In the genomic region with DNA sequence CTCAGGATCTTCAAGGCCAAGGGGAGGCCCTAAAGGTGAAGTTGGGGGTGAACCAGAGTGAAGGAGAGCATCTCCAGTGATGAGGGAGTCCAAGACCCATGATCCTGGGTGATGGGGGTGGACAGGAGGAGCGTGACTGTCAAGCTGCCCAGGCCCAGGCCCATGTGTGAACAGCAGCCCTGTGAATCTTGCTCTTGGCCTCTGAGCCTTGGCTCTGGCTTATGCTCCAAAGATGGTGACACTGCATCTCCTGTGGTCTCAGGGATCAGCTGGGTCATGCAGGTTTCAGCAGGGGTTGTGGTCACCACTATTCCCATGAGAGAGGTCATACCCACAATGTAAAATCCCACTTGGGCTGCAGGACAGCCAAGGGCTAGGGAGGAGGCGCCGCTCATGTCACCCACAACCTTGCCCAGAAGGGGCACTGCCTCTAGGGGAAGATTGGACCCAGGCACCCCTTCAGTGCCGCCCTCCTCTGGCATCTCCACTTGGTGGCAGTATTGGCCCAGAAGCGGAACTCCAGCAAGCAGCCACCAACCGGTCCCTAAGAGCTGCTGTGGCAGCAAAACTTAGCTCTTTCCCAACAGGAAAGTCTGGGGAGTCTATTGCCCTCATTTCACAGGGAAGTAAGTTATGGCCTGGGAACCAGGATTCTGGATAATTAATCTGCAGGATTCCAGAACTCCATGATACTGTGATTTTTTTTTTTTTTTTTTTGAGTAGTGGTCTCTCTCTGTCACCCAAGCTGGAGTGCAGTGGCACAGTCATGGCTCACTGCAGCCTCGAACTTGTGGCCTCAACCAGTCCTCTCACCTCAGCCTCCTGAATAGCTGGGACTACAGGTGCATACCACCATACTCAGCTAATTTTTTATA, we compare ENCODE assay signal across 9 cellular contexts. TPM values are rescaled to one million over a fixed set of nuclear protein-coding genes. Genes with fewer than 3 reads are reported as not detected.
A peak's percentile ranks its signal among the peaks of the same experiment; 100 is the strongest.
DNase-seq lines count a peak whose midpoint lies in the region; ATAC-seq, FAIRE-seq and TF ChIP-seq lines count a peak whose summit lies in the region.
"Had no signal": no experiment of that assay in that cellular context is flagged by ENCODE, and none has a peak within 500 bp of the region (broad histone marks: within the 10 kb centered on the region; RNA-seq: fewer than 3 reads in every experiment).

No MANE protein-coding gene starts in this region.

- ATAC-seq in HG03045 (IDR thresholded peaks at IDR 0.05; ENCODE audit: unreplicated experiment): peak; percentile 69
- peak; percentile 79 to 88 for ATAC-seq in activated CD4-positive, CD25-positive, alpha-beta regulatory T cell treated with anti-CD3 and anti-CD28 coated beads, Interleukin-2, amount 50 U/mL, for 24 hours
- peak; percentile 94 for ATAC-seq in HepG2

- H3K79me2 ChIP-seq in HepG2 (ENCODE audit: insufficient read depth, low read length): no peaks in the 10 kb centered on the region

- H3K4me1 ChIP-seq in A673 (ENCODE audit: insufficient read depth, low read length, poor library complexity, severe bottlenecking) (no peaks in the 10 kb centered on the region), HepG2 (ENCODE audit: insufficient read depth, low read length) (no peaks in the 10 kb centered on the region)

- peak; percentile 87 for TF ChIP-seq CTCF in A673 (conservative IDR thresholded peaks at IDR 0.05; ENCODE audit: low read depth, low read length)
- TF ChIP-seq CTCF in choroid plexus epithelial cell (conservative IDR thresholded peaks at IDR 0.05; ENCODE audit: low read depth, low read length): peak; percentile 83
- peak; percentile 81 for TF ChIP-seq CTCF in HepG2 (CRISPR knock-in tag; IDR thresholded peaks at IDR 0.05)

- CTCF ChIA-PET in A673 (lab: Charles Lee) (interaction anchor here (0.5 to 1.6 kb wide), 11 partner anchors 46 to 693 kb away, joined by 3 to 13 read pairs (median 5); partner anchors contain the start of genes ARF1 and IBA57), HepG2 (lab: Yijun Ruan, JAX; ENCODE audit: low intra/inter-chr PET ratio, low total read pairs) (no interaction called here)

- TF ChIP-seq RAD21 in HepG2 (CRISPR knock-in tag; IDR thresholded peaks at IDR 0.05): peak; percentile 87

- no peak overlapping the region for H3K4me2 ChIP-seq in HepG2 (ENCODE audit: low read depth, low read length)

- DNase-seq in A673 (ENCODE audit: low spot score) (peak; percentile 83), GM18507 (ENCODE audit: extremely low spot score, insufficient read length, low read depth) (peak; percentile 68), NCI-H2196 (lab: John Stamatoyannopoulos, UW; ENCODE audit: unreplicated experiment) (peak; percentile 81), choroid plexus epithelial cell (ENCODE audit: low read depth) (peak; percentile 71), HepG2 (ENCODE audit: low spot score) (peak; percentile 65)
- DNase-seq in stimulated activated CD8-positive, alpha-beta memory T cell treated with anti-CD3 and anti-CD28 coated beads, Interleukin-12 subunit alpha, Interleukin-12 subunit beta, amount 100 ng/mL, for 24 hours (ENCODE audit: extremely low read depth): peak; percentile 31

- H3K27me3 ChIP-seq in A673 (replicated peaks; ENCODE audit: insufficient read depth, low read depth, low read length, poor library complexity) (peaks cover 42% of the 10 kb centered on the region), HepG2 (ENCODE audit: control insufficient read depth in 1 of 2, insufficient read depth in 2 of 2, low read length in 2 of 2) (peaks cover 4 to 18% of the 10 kb centered on the region in 2 experiments; a peak in 4 of 5 replicates)

- H3K4me3 ChIP-seq in A673 (ENCODE audit: low read depth, low read length, poor library complexity, severe bottlenecking) (no peak overlapping the region), choroid plexus epithelial cell (ENCODE audit: low read depth, low read length) (no peak overlapping the region), HepG2 (replicated peaks in 1 of 3; ENCODE audit: insufficient read depth in 1 of 3, low read depth in 2 of 3, low read length in 3 of 3) (no peak overlapping the region)
- H3K4me3 ChIP-seq: thoracic aorta had no signal

- no peak overlapping the region for H3K27ac ChIP-seq in A673 (ENCODE audit: low read depth, low read length, poor library complexity, severe bottlenecking)
- H3K27ac ChIP-seq in HepG2 (ENCODE audit: extremely low read length, insufficient read depth, low read length): no peak overlapping the region
- H3K27ac ChIP-seq: thoracic aorta had no signal

- no peak overlapping the region for H3K9ac ChIP-seq in HepG2 (ENCODE audit: insufficient read depth, low read depth, low read length)

- H2AFZ ChIP-seq in HepG2 (ENCODE audit: low read length): no peak overlapping the region

- H3K9me3 ChIP-seq in A673 (ENCODE audit: low read depth, low read length, poor library complexity, severe bottlenecking) (peaks cover 10% of the 10 kb centered on the region), HepG2 (ENCODE audit: low read length) (0 out of 2 replicates have a peak, but pooled peaks cover 7% of the 10 kb centered on the region)

- no peaks in the 10 kb centered on the region for H4K20me1 ChIP-seq in HepG2 (ENCODE audit: insufficient read depth, low read length)

- in situ Hi-C loops in HepG2 (cut with HindIII; ENCODE audit: extremely low pct_ligation_motif_present, low pct_unique_long_range_greater_than_20kb): loop anchor here (10.0 kb wide), 1 partner anchor 196 kb away; no protein-coding TSS in a partner anchor

- intact Hi-C loops in A673 (cut with micrococcal nuclease; ENCODE audit: unreplicated experiment): loop anchor here (1.0 kb wide), 1 partner anchor 516 kb away; no protein-coding TSS in a partner anchor
- intact Hi-C loops in HepG2 (cut with micrococcal nuclease; ENCODE audit: unreplicated experiment): loop anchor here (1.0 to 5.0 kb wide), 2 partner anchors 75 to 518 kb away; no protein-coding TSS in a partner anchor

- FAIRE-seq in GM18507 (lab: Jason Lieb, UNC): peak; percentile 80
- FAIRE-seq in HepG2 (lab: Jason Lieb, UNC): no peak

- H3K36me3 ChIP-seq in A673 (ENCODE audit: insufficient read depth, low read length, poor library complexity, severe bottlenecking): no peaks in the 10 kb centered on the region
- no peaks in the 10 kb centered on the region for H3K36me3 ChIP-seq in HepG2 (replicated peaks in 1 of 2; ENCODE audit: control insufficient read depth in 1 of 2, insufficient read depth in 2 of 2, low read length in 2 of 2)
- H3K36me3 ChIP-seq: thoracic aorta had no signal

- TF ChIP-seq POLR2A in HepG2 (IDR thresholded peaks at IDR 0.05; ENCODE audit: insufficient read depth in 1 of 2, low read depth in 2 of 2, low read length in 2 of 2): no peak

- 0% methylated on average over 2 of the region's 7 CpGs for WGBS in HepG2 (ENCODE audit: low lambda C conversion rate)

- BruUV-seq in A673 (replicated peaks; lab: Mats Ljungman, UMichigan) (no TSS peak), HepG2 (replicated peaks; lab: Mats Ljungman, UMichigan) (no TSS peak)

- POLR2A ChIA-PET in A673 (lab: Charles Lee; ENCODE audit: low non-redundant PET) (no interaction called here), HepG2 (lab: Yijun Ruan, JAX) (interaction anchor here (0.7 to 1.0 kb wide), 2 partner anchors 111 to 167 kb away, joined by 3 to 4 read pairs; no protein-coding TSS in a partner anchor)

- TF ChIP-seq EP300 in HepG2 (IDR thresholded peaks at IDR 0.05; ENCODE audit: low read depth in 2 of 2, low read length in 2 of 2): no peak
- TF ChIP-seq EP300 in HepG2 (CRISPR knock-in tag; IDR thresholded peaks at IDR 0.05; ENCODE audit: borderline replicate concordance): no peak

RNA-seq across cellular contexts. Expression of gene WNT3A, which starts 7.5 kb away (rescaled TPM):
- not detected in 2 replicates for total RNA-seq in A673 (2021)
- not detected in 2 replicates for total RNA-seq in HepG2 (2016; rRNA removed; fragmentation: Illumina TruSeq; extraction: Trizol)
- total RNA-seq in HepG2 (2016; cell fraction: cytosol; rRNA removed; fragmentation: Illumina TruSeq; extraction: Trizol; ENCODE audit: low read depth): not detected in 2 replicates
- total RNA-seq in HepG2 (2016; cell fraction: insoluble cytoplasmic fraction; rRNA removed; fragmentation: Illumina TruSeq; extraction: Trizol): not detected in 2 replicates
- not detected in 2 replicates for total RNA-seq in HepG2 (2016; cell fraction: membrane; rRNA removed; fragmentation: Illumina TruSeq; extraction: Trizol)
- total RNA-seq in HepG2 (2016; cell fraction: nucleus; rRNA removed; fragmentation: Illumina TruSeq; extraction: Trizol): not detected in 2 replicates
- polyA plus RNA-seq in HepG2 (2011; rRNA removed): not detected in 2 replicates
- polyA plus RNA-seq in HepG2 (2011; cell fraction: cytosol; rRNA removed): not detected in 2 replicates
- not detected in 2 replicates for polyA plus RNA-seq in HepG2 (2011; cell fraction: nucleus; rRNA removed)
- not detected in 2 replicates for polyA plus RNA-seq in HepG2 (2012)
- polyA plus RNA-seq in HepG2 (2016; cell fraction: cytosol; fragmentation: Illumina TruSeq; extraction: Trizol; ENCODE audit: low read depth): not detected in 2 replicates
- polyA plus RNA-seq in HepG2 (2016; cell fraction: insoluble cytoplasmic fraction; fragmentation: Illumina TruSeq; extraction: Trizol; ENCODE audit: low read depth): not detected in 2 replicates
- not detected in 2 replicates for polyA plus RNA-seq in HepG2 (2016; cell fraction: membrane; fragmentation: Illumina TruSeq; extraction: Trizol; ENCODE audit: low read depth)
- polyA plus RNA-seq in HepG2 (2016; cell fraction: nucleus; fragmentation: Illumina TruSeq; extraction: Trizol; ENCODE audit: insufficient read depth, low read depth): not detected in 2 replicates
- polyA minus RNA-seq in HepG2 (2011; rRNA and poly(A)+ RNA removed; ENCODE audit: low replicate concordance): not detected in 2 replicates
- not detected in 2 replicates for polyA minus RNA-seq in HepG2 (2011; cell fraction: cytosol; rRNA and poly(A)+ RNA removed)
- not detected in 2 replicates for polyA minus RNA-seq in HepG2 (2011; cell fraction: nucleus; rRNA and poly(A)+ RNA removed)
- total RNA-seq: thoracic aorta had no signal

RNA-seq across cellular contexts. Expression of gene WNT9A, which starts 51.6 kb away (rescaled TPM):
- total RNA-seq in A673 (2021) (not detected in 2 replicates), HepG2 (2016; rRNA removed; fragmentation: Illumina TruSeq; extraction: Trizol) (0.04 TPM in 2 replicates)
- total RNA-seq in HepG2 (2016; cell fraction: cytosol; rRNA removed; fragmentation: Illumina TruSeq; extraction: Trizol; ENCODE audit: low read depth): not detected in 2 replicates
- total RNA-seq in HepG2 (2016; cell fraction: insoluble cytoplasmic fraction; rRNA removed; fragmentation: Illumina TruSeq; extraction: Trizol): 0.04 TPM in 1 of 2 replicates, not detected in the other
- not detected in 2 replicates for total RNA-seq in HepG2 (2016; cell fraction: membrane; rRNA removed; fragmentation: Illumina TruSeq; extraction: Trizol)
- total RNA-seq in HepG2 (2016; cell fraction: nucleus; rRNA removed; fragmentation: Illumina TruSeq; extraction: Trizol): not detected in 2 replicates
- not detected in 2 replicates for polyA plus RNA-seq in HepG2 (2011; rRNA removed)
- polyA plus RNA-seq in HepG2 (2011; cell fraction: cytosol; rRNA removed): 0.04 TPM in 1 of 2 replicates, not detected in the other
- polyA plus RNA-seq in HepG2 (2011; cell fraction: nucleus; rRNA removed): 0.06 and 0.07 TPM in 2 replicates
- polyA plus RNA-seq in HepG2 (2012): 0.04 TPM in 1 of 2 replicates, not detected in the other
- not detected in 2 replicates for polyA plus RNA-seq in HepG2 (2016; cell fraction: cytosol; fragmentation: Illumina TruSeq; extraction: Trizol; ENCODE audit: low read depth)
- polyA plus RNA-seq in HepG2 (2016; cell fraction: insoluble cytoplasmic fraction; fragmentation: Illumina TruSeq; extraction: Trizol; ENCODE audit: low read depth): not detected in 2 replicates
- polyA plus RNA-seq in HepG2 (2016; cell fraction: membrane; fragmentation: Illumina TruSeq; extraction: Trizol; ENCODE audit: low read depth): not detected in 2 replicates
- polyA plus RNA-seq in HepG2 (2016; cell fraction: nucleus; fragmentation: Illumina TruSeq; extraction: Trizol; ENCODE audit: insufficient read depth, low read depth): not detected in 2 replicates
- polyA minus RNA-seq in HepG2 (2011; rRNA and poly(A)+ RNA removed; ENCODE audit: low replicate concordance): 0.04 and 2.6 TPM in 2 replicates
- not detected in 2 replicates for polyA minus RNA-seq in HepG2 (2011; cell fraction: cytosol; rRNA and poly(A)+ RNA removed)
- not detected in 2 replicates for polyA minus RNA-seq in HepG2 (2011; cell fraction: nucleus; rRNA and poly(A)+ RNA removed)

Comparison
In these comparisons a context has a peak if more than half of its experiments do, and no peak if none do; other contexts are left out.
1. DNase-seq: peak in every context shown above with its lines; median percentile 83 in A673; 81 in NCI-H2196; 71 in choroid plexus epithelial cell; 68 in GM18507; 65 in HepG2; 31 in stimulated activated CD8-positive, alpha-beta memory T cell treated with anti-CD3 and anti-CD28 coated beads, Interleukin-12 subunit alpha, Interleukin-12 subunit beta, amount 100 ng/mL, for 24 hours.